ENCODE assay signal across 1 cellular context in genomic region chr17:39098474-39099090, GRCh38.
TF ChIP-seq lines count a peak whose summit lies in the region.

No MANE protein-coding gene starts in this region.

TF ChIP-seq in IMR-90, 13 proteins besides CTCF, POLR2A, EP300 and RAD21:
- TF ChIP-seq RFX5 (IDR thresholded peaks at IDR 0.05; ENCODE audit: low read depth, low read length) (no peak), CEBPB (IDR thresholded peaks at IDR 0.05; ENCODE audit: low read depth, low read length) (no peak), MXI1 (IDR thresholded peaks at IDR 0.05; ENCODE audit: borderline replicate concordance, low read depth, low read length) (no peak), SMC3 (IDR thresholded peaks at IDR 0.05; ENCODE audit: low read depth, low read length) (no peak), FOS (IDR thresholded peaks at IDR 0.05; ENCODE audit: low read depth, low read length) (no peak), BHLHE40 (IDR thresholded peaks at IDR 0.05; ENCODE audit: low read depth, low read length) (no peak), USF2 (IDR thresholded peaks at IDR 0.05; ENCODE audit: low read depth, low read length) (no peak), MAFK (IDR thresholded peaks at IDR 0.05; ENCODE audit: low read depth, low read length) (no peak), CHD1 (IDR thresholded peaks at IDR 0.05; ENCODE audit: low read depth, low read length) (no peak)
- TF ChIP-seq, protein P1, sequence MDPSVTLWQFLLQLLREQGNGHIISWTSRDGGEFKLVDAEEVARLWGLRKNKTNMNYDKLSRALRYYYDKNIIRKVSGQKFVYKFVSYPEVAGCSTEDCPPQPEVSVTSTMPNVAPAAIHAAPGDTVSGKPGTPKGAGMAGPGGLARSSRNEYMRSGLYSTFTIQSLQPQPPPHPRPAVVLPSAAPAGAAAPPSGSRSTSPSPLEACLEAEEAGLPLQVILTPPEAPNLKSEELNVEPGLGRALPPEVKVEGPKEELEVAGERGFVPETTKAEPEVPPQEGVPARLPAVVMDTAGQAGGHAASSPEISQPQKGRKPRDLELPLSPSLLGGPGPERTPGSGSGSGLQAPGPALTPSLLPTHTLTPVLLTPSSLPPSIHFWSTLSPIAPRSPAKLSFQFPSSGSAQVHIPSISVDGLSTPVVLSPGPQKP (IDR thresholded peaks at IDR 0.05; ENCODE audit: borderline replicate concordance, low read depth, low read length): no peak
TF ChIP-seq in IMR-90: peak in this region for 0.
